ENCODE assay signal across 19 cellular contexts in genomic region chr11:76639621-76640020, GRCh38. TPM values are rescaled to one million over a fixed set of nuclear protein-coding genes. Genes with fewer than 3 reads are reported as not detected.
DNase-seq lines count a peak whose midpoint lies in the region; ATAC-seq and TF ChIP-seq lines count a peak whose summit lies in the region.
"Had no signal": no experiment of that assay in that cellular context is flagged by ENCODE, and none has a peak within 500 bp of the region (broad histone marks: within the 10 kb centered on the region; RNA-seq: fewer than 3 reads in every experiment).

No MANE protein-coding gene starts in this region.

- ATAC-seq in HG02678 (IDR thresholded peaks at IDR 0.05; ENCODE audit: unreplicated experiment), result no peak
- ATAC-seq in HG03097 (IDR thresholded peaks at IDR 0.05; ENCODE audit: low FRiP score, unreplicated experiment), result no peak
- ATAC-seq: Panc1 had no signal

- no peak overlapping the region for H3K27ac Mint-ChIP-seq in endodermal cell

- TF ChIP-seq CTCF in endodermal cell (conservative IDR thresholded peaks at IDR 0.05), result no peak

- H3K4me1 Mint-ChIP-seq in endodermal cell, result peaks cover 19% of the 10 kb centered on the region

- H3K27me3 ChIP-seq in endodermal cell (ENCODE audit: control insufficient read depth, insufficient read depth, low read length, poor library complexity, severe bottlenecking), result no peaks in the 10 kb centered on the region
- H3K27me3 ChIP-seq: MG63, SJCRH30 had no signal

- no peak overlapping the region for H3K27ac ChIP-seq in endodermal cell (ENCODE audit: low read depth, low read length)
- H3K27ac ChIP-seq: SJCRH30 had no signal

- no peak overlapping the region for H3K4me3 Mint-ChIP-seq in endodermal cell

- H3K36me3 Mint-ChIP-seq in endodermal cell (ENCODE audit: low read depth), result no peaks in the 10 kb centered on the region

- no peak overlapping the region for H3K4me3 ChIP-seq in endodermal cell (ENCODE audit: low read length)
- H3K4me3 ChIP-seq: MG63, SJCRH30 had no signal

- H3K36me3 ChIP-seq in endodermal cell (ENCODE audit: control insufficient read depth, insufficient read depth, low read length), result no peaks in the 10 kb centered on the region
- H3K36me3 ChIP-seq: MG63, SJCRH30 had no signal

- H3K9ac ChIP-seq in endodermal cell (ENCODE audit: extremely low read depth, low read length, poor library complexity, severe bottlenecking), result no peak overlapping the region

- no peaks in the 10 kb centered on the region for H3K9me3 ChIP-seq in endodermal cell (ENCODE audit: control insufficient read depth, low read length)
- H3K9me3 ChIP-seq: MG63, SJCRH30 had no signal

- H3K4me1 ChIP-seq in endodermal cell (ENCODE audit: control insufficient read depth, insufficient read depth, low read length), result no peaks in the 10 kb centered on the region

- WGBS in endodermal cell (ENCODE audit: insufficient coverage in 1 of 2, insufficient read length in 1 of 2), 2 experiments, result 88 to 95% methylated on average over 2 of the region's 2 CpGs

- H3K27me3 Mint-ChIP-seq in endodermal cell (ENCODE audit: insufficient read depth), result peaks cover 2% of the 10 kb centered on the region

- peaks cover under 1% of the 10 kb centered on the region for H3K9me3 Mint-ChIP-seq in endodermal cell

- peak; percentile 26 for DNase-seq in activated CD8-positive, alpha-beta memory T cell treated with anti-CD3 and anti-CD28 coated beads for 24 hours
- no peak for DNase-seq in activated CD8-positive, alpha-beta memory T cell treated with anti-CD3 and anti-CD28 coated beads, Interleukin-2, amount 50 U/mL, for 48 hours
- DNase-seq in endodermal cell (peak; percentile 31), mesenteric fat pad (ENCODE audit: low spot score) (peak; percentile 57), DMS 273 (lab: John Stamatoyannopoulos, UW; ENCODE audit: unreplicated experiment) (no peak), Ammon's horn (ENCODE audit: low spot score) (no peak)
- DNase-seq: 8988T, DMS79, MG63, NCI-H1436, NCI-H2029, NCI-H226, NCI-H510A treated with DMSO at 0.1 percent for 48 hours, NCI-H748 treated with DMSO at 0.1 percent for 48 hours, SJCRH30 had no signal

RNA-seq across cellular contexts. Expression of gene LRRC32, which starts 30.9 kb away (rescaled TPM):
- total RNA-seq in endodermal cell (1 to 10 TPM; 1.3 to 1.6 TPM), mesenteric fat pad (136 TPM)
- 2.0 TPM for polyA plus RNA-seq in endodermal cell (2013, experiment 1 of 2)
- 2.2 TPM for polyA plus RNA-seq in endodermal cell (2013, experiment 2 of 2)
- polyA plus RNA-seq: CD14-positive monocyte had no signal

Comparison
In these comparisons a context has a peak if more than half of its experiments do, and no peak if none do; other contexts are left out.
1. DNase-seq: peak in activated CD8-positive, alpha-beta memory T cell treated with anti-CD3 and anti-CD28 coated beads for 24 hours (single experiment), endodermal cell (single experiment) and mesenteric fat pad (single experiment); none in activated CD8-positive, alpha-beta memory T cell treated with anti-CD3 and anti-CD28 coated beads, Interleukin-2, amount 50 U/mL, for 48 hours (single experiment), DMS 273 (single experiment) and Ammon's horn (single experiment).
2. RNA of gene LRRC32, which starts 30.9 kb away (total RNA-seq): 136 TPM in mesenteric fat pad (single experiment); 1.3 to 1.6 TPM in endodermal cell; every median in the first group is over 10 times any median in the second.